ENCODE assay signal across 28 cellular contexts in the genomic region with DNA sequence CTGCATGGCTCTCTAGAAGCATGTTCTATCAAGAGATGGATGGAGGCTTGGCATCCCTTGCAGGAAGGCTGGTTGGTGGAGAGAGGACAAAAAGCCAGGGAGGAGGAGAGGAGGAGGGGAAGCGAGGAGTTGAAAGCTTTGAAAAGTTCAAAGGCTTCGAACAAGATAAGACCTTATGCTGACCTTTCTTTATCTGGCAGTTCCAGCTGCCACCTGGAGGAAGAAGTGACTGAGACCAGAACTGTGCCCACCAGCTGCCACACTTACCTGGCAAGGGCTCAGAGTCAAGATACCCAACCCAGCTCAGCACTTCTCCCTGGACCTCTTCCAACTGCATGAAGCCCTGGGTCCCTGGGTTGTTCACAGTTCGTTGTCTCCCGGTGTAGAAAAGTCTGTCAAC. TPM values are rescaled to one million over a fixed set of nuclear protein-coding genes. Genes with fewer than 3 reads are reported as not detected.
DNase-seq lines count a peak whose midpoint lies in the region; ATAC-seq, FAIRE-seq and TF ChIP-seq lines count a peak whose summit lies in the region.
"Had no signal": no experiment of that assay in that cellular context is flagged by ENCODE, and none has a peak within 500 bp of the region (broad histone marks: within the 10 kb centered on the region; RNA-seq: fewer than 3 reads in every experiment).

No MANE protein-coding gene starts in this region.

- H3K27ac ChIP-seq in HepG2 (ENCODE audit: extremely low read length, insufficient read depth, low read length) (no peak overlapping the region), right lobe of liver (no peak overlapping the region), endodermal cell (ENCODE audit: low read depth, low read length) (no peak overlapping the region), sigmoid colon (no peak overlapping the region)
- H3K27ac ChIP-seq: brain microvascular endothelial cell, neutrophil, prostate gland, VCaP had no signal

- no peaks in the 10 kb centered on the region for H3K79me2 ChIP-seq in HepG2 (ENCODE audit: insufficient read depth, low read length)

- CTCF ChIA-PET in HepG2 (lab: Yijun Ruan, JAX; ENCODE audit: low intra/inter-chr PET ratio, low total read pairs): no interaction called here

- intact Hi-C loops in HepG2 (cut with micrococcal nuclease; ENCODE audit: unreplicated experiment) (no loop called here), right lobe of liver (cut with DNase I) (no loop called here), sigmoid colon (cut with DNase I) (no loop called here)

- DNase-seq in HepG2 (ENCODE audit: low spot score): peak; percentile 16
- DNase-seq in right lobe of liver: no peak
- peak; percentile 47 for DNase-seq in OCI-M1 (lab: John Stamatoyannopoulos, UW)
- no peak for DNase-seq in endodermal cell
- no peak for DNase-seq in putamen (ENCODE audit: low spot score)
- DNase-seq in sigmoid colon: no peak
- DNase-seq in amniotic stem cell (lab: John Stamatoyannopoulos, UW): no peak
- DNase-seq: activated CD4-positive, alpha-beta T cell treated with anti-CD3 and anti-CD28 coated beads for 48 hours; activated naive CD4-positive, alpha-beta T cell; activated T-cell treated with anti-CD3 and anti-CD28 coated beads, Interleukin-2, amount 50 U/mL, for 72 hours; BE2C; brain microvascular endothelial cell; effector CD4-positive, alpha-beta T cell; glutamatergic neuron; islet precursor cell; left ventricle myocardium superior; naive B cell; NCI-H1092; NCI-H187 treated with DMSO at 0.1 percent for 48 hours; NCI-H2227 treated with DMSO at 0.1 percent for 48 hours; SK-N-SH; trophoblast cell had no signal

- in situ Hi-C loops in HepG2 (cut with HindIII; ENCODE audit: extremely low pct_ligation_motif_present, low pct_unique_long_range_greater_than_20kb): no loop called here

- H3K9ac ChIP-seq in HepG2 (ENCODE audit: insufficient read depth, low read depth, low read length): no peak overlapping the region
- H3K9ac ChIP-seq in endodermal cell (ENCODE audit: extremely low read depth, low read length, poor library complexity, severe bottlenecking): no peak overlapping the region
- H3K9ac ChIP-seq: SK-N-SH had no signal

- TF ChIP-seq RAD21 in HepG2 (CRISPR knock-in tag; IDR thresholded peaks at IDR 0.05): no peak

- no peak for FAIRE-seq in HepG2 (lab: Jason Lieb, UNC)
- FAIRE-seq: H54 had no signal

- H2AFZ ChIP-seq in HepG2 (ENCODE audit: low read length): no peak overlapping the region

- H3K36me3 Mint-ChIP-seq in endodermal cell (ENCODE audit: low read depth): peaks cover 32% of the 10 kb centered on the region
- H3K36me3 Mint-ChIP-seq: naive B cell had no signal

- H3K27me3 Mint-ChIP-seq in endodermal cell (ENCODE audit: insufficient read depth): no peaks in the 10 kb centered on the region

- H3K4me1 ChIP-seq in HepG2 (ENCODE audit: insufficient read depth, low read length): no peaks in the 10 kb centered on the region
- no peaks in the 10 kb centered on the region for H3K4me1 ChIP-seq in right lobe of liver
- peaks cover 7% of the 10 kb centered on the region for H3K4me1 ChIP-seq in endodermal cell (ENCODE audit: control insufficient read depth, insufficient read depth, low read length)
- H3K4me1 ChIP-seq in sigmoid colon: no peaks in the 10 kb centered on the region
- H3K4me1 ChIP-seq: BE2C, prostate gland had no signal

- H4K20me1 ChIP-seq in HepG2 (ENCODE audit: insufficient read depth, low read length): no peaks in the 10 kb centered on the region

- no peaks in the 10 kb centered on the region for H3K36me3 ChIP-seq in HepG2 (replicated peaks in 1 of 2; ENCODE audit: control insufficient read depth in 1 of 2, insufficient read depth in 2 of 2, low read length in 2 of 2)
- H3K36me3 ChIP-seq in right lobe of liver: no peaks in the 10 kb centered on the region
- H3K36me3 ChIP-seq in endodermal cell (ENCODE audit: control insufficient read depth, insufficient read depth, low read length): peaks cover 24% of the 10 kb centered on the region
- H3K36me3 ChIP-seq in sigmoid colon: no peaks in the 10 kb centered on the region
- H3K36me3 ChIP-seq: BE2C, brain microvascular endothelial cell, neutrophil, prostate gland had no signal

- H3K27me3 ChIP-seq in HepG2 (ENCODE audit: control insufficient read depth in 1 of 2, insufficient read depth in 2 of 2, low read length in 2 of 2) (peaks cover 0 to 1% of the 10 kb centered on the region in 2 experiments; a peak in 3 of 5 replicates), right lobe of liver (no peaks in the 10 kb centered on the region), endodermal cell (ENCODE audit: control insufficient read depth, insufficient read depth, low read length, poor library complexity, severe bottlenecking) (no peaks in the 10 kb centered on the region), sigmoid colon (no peaks in the 10 kb centered on the region)
- H3K27me3 ChIP-seq: neutrophil had no signal

- BruUV-seq in HepG2 (replicated peaks; lab: Mats Ljungman, UMichigan): no TSS peak

- POLR2A ChIA-PET in HepG2 (lab: Yijun Ruan, JAX): no interaction called here

- 3% methylated on average over 4 of the region's 4 CpGs for WGBS in HepG2 (ENCODE audit: low lambda C conversion rate)
- WGBS in right lobe of liver (ENCODE audit: insufficient coverage, low coverage, low lambda C conversion rate, missing lambda C conversion rate): 50% methylated on average over 4 of the region's 4 CpGs
- 91 to 97% methylated on average over 4 of the region's 4 CpGs for WGBS in endodermal cell (ENCODE audit: insufficient coverage in 1 of 2, insufficient read length in 1 of 2), 2 experiments
- 15 to 53% methylated on average over 4 of the region's 4 CpGs for WGBS in sigmoid colon, 2 donors

- peak overlapping the region; percentile 21 for H3K27ac Mint-ChIP-seq in endodermal cell
- H3K27ac Mint-ChIP-seq: activated T-cell treated with anti-CD3 and anti-CD28 coated beads, Interleukin-2, amount 50 U/mL, for 72 hours; naive B cell had no signal

- no peaks in the 10 kb centered on the region for H3K9me3 Mint-ChIP-seq in endodermal cell
- H3K9me3 Mint-ChIP-seq: activated T-cell treated with anti-CD3 and anti-CD28 coated beads, Interleukin-2, amount 50 U/mL, for 72 hours; naive B cell had no signal

- H3K9me3 ChIP-seq in HepG2 (ENCODE audit: low read length) (no peaks in the 10 kb centered on the region), right lobe of liver (no peaks in the 10 kb centered on the region), endodermal cell (ENCODE audit: control insufficient read depth, low read length) (no peaks in the 10 kb centered on the region), sigmoid colon (no peaks in the 10 kb centered on the region)
- H3K9me3 ChIP-seq: BE2C, neutrophil, prostate gland, SK-N-SH had no signal

- no peak overlapping the region for H3K4me3 Mint-ChIP-seq in endodermal cell
- H3K4me3 Mint-ChIP-seq: activated T-cell treated with anti-CD3 and anti-CD28 coated beads, Interleukin-2, amount 50 U/mL, for 72 hours; naive B cell had no signal

- no peak for TF ChIP-seq CTCF in HepG2 (CRISPR knock-in tag; IDR thresholded peaks at IDR 0.05)
- TF ChIP-seq CTCF in right lobe of liver (IDR thresholded peaks at IDR 0.05): no peak
- TF ChIP-seq CTCF in endodermal cell (conservative IDR thresholded peaks at IDR 0.05): peak; percentile 32
- TF ChIP-seq CTCF in sigmoid colon (IDR thresholded peaks at IDR 0.05): no peak

- ATAC-seq in HepG2: no peak
- ATAC-seq in right lobe of liver: no peak
- no peak for ATAC-seq in GM21576 (IDR thresholded peaks at IDR 0.05; ENCODE audit: unreplicated experiment)
- ATAC-seq: activated T-cell treated with anti-CD3 and anti-CD28 coated beads, Interleukin-2, amount 50 U/mL, for 72 hours; left ventricle myocardium superior had no signal

- H3K4me1 Mint-ChIP-seq in endodermal cell: peaks cover 14% of the 10 kb centered on the region
- H3K4me1 Mint-ChIP-seq: naive B cell had no signal

- H3K4me3 ChIP-seq in HepG2 (replicated peaks in 1 of 3; ENCODE audit: insufficient read depth in 1 of 3, low read depth in 2 of 3, low read length in 3 of 3): no peak overlapping the region
- H3K4me3 ChIP-seq in right lobe of liver: no peak overlapping the region
- no peak overlapping the region for H3K4me3 ChIP-seq in endodermal cell (ENCODE audit: low read length)
- no peak overlapping the region for H3K4me3 ChIP-seq in sigmoid colon
- H3K4me3 ChIP-seq: prostate gland had no signal

- TF ChIP-seq POLR2A in HepG2 (IDR thresholded peaks at IDR 0.05; ENCODE audit: insufficient read depth in 1 of 2, low read depth in 2 of 2, low read length in 2 of 2) (no peak), right lobe of liver (IDR thresholded peaks at IDR 0.05) (no peak), sigmoid colon (IDR thresholded peaks at IDR 0.05) (no peak)

- no peak for TF ChIP-seq EP300 in HepG2 (IDR thresholded peaks at IDR 0.05; ENCODE audit: low read depth in 2 of 2, low read length in 2 of 2)
- no peak for TF ChIP-seq EP300 in HepG2 (CRISPR knock-in tag; IDR thresholded peaks at IDR 0.05; ENCODE audit: borderline replicate concordance)
- TF ChIP-seq EP300 in sigmoid colon (IDR thresholded peaks at IDR 0.05): no peak

- H3K4me2 ChIP-seq in HepG2 (ENCODE audit: low read depth, low read length): no peak overlapping the region
- H3K4me2 ChIP-seq: SK-N-SH had no signal

RNA-seq across cellular contexts. Expression of gene CCL24, which starts 14.8 kb away (rescaled TPM):
- total RNA-seq in HepG2 (2016; rRNA removed; fragmentation: Illumina TruSeq; extraction: Trizol) (not detected in 2 replicates), right lobe of liver (1 to 10 TPM in 2 of 6 experiments, not detected in 4; 1.1 to 1.2 TPM), endodermal cell (not detected), sigmoid colon (not detected)
- not detected in 2 replicates for total RNA-seq in HepG2 (2016; cell fraction: cytosol; rRNA removed; fragmentation: Illumina TruSeq; extraction: Trizol; ENCODE audit: low read depth)
- total RNA-seq in HepG2 (2016; cell fraction: insoluble cytoplasmic fraction; rRNA removed; fragmentation: Illumina TruSeq; extraction: Trizol): not detected in 2 replicates
- not detected in 2 replicates for total RNA-seq in HepG2 (2016; cell fraction: membrane; rRNA removed; fragmentation: Illumina TruSeq; extraction: Trizol)
- total RNA-seq in HepG2 (2016; cell fraction: nucleus; rRNA removed; fragmentation: Illumina TruSeq; extraction: Trizol): not detected in 2 replicates
- polyA plus RNA-seq in HepG2 (2011; rRNA removed) (not detected in 2 replicates), sigmoid colon (10 to 100 TPM; 24.4 to 32.8 (median 25.2) TPM)
- polyA plus RNA-seq in HepG2 (2011; cell fraction: cytosol; rRNA removed): not detected in 2 replicates
- not detected in 2 replicates for polyA plus RNA-seq in HepG2 (2011; cell fraction: nucleus; rRNA removed)
- polyA plus RNA-seq in HepG2 (2012): not detected in 2 replicates
- polyA plus RNA-seq in HepG2 (2016; cell fraction: cytosol; fragmentation: Illumina TruSeq; extraction: Trizol; ENCODE audit: low read depth): not detected in 2 replicates
- not detected in 2 replicates for polyA plus RNA-seq in HepG2 (2016; cell fraction: insoluble cytoplasmic fraction; fragmentation: Illumina TruSeq; extraction: Trizol; ENCODE audit: low read depth)
- polyA plus RNA-seq in HepG2 (2016; cell fraction: membrane; fragmentation: Illumina TruSeq; extraction: Trizol; ENCODE audit: low read depth): not detected in 2 replicates
- not detected in 2 replicates for polyA plus RNA-seq in HepG2 (2016; cell fraction: nucleus; fragmentation: Illumina TruSeq; extraction: Trizol; ENCODE audit: insufficient read depth, low read depth)
- polyA minus RNA-seq in HepG2 (2011; rRNA and poly(A)+ RNA removed; ENCODE audit: low replicate concordance): 0.42 TPM in 1 of 2 replicates, not detected in the other
- polyA minus RNA-seq in HepG2 (2011; cell fraction: cytosol; rRNA and poly(A)+ RNA removed): not detected in 2 replicates
- not detected in 2 replicates for polyA minus RNA-seq in HepG2 (2011; cell fraction: nucleus; rRNA and poly(A)+ RNA removed)
- not detected for polyA plus RNA-seq in endodermal cell (2013, experiment 1 of 2)
- not detected for polyA plus RNA-seq in endodermal cell (2013, experiment 2 of 2)
- total RNA-seq: cerebellum, prostate gland had no signal
- polyA plus RNA-seq: SK-N-SH had no signal

RNA-seq across cellular contexts. Expression of gene CCL26, which starts 26.8 kb away (rescaled TPM):
- total RNA-seq in HepG2 (2016; rRNA removed; fragmentation: Illumina TruSeq; extraction: Trizol): not detected in 2 replicates
- not detected in 2 replicates for total RNA-seq in HepG2 (2016; cell fraction: cytosol; rRNA removed; fragmentation: Illumina TruSeq; extraction: Trizol; ENCODE audit: low read depth)
- total RNA-seq in HepG2 (2016; cell fraction: insoluble cytoplasmic fraction; rRNA removed; fragmentation: Illumina TruSeq; extraction: Trizol): 0.26 TPM in 1 of 2 replicates, not detected in the other
- total RNA-seq in HepG2 (2016; cell fraction: membrane; rRNA removed; fragmentation: Illumina TruSeq; extraction: Trizol): not detected in 2 replicates
- total RNA-seq in HepG2 (2016; cell fraction: nucleus; rRNA removed; fragmentation: Illumina TruSeq; extraction: Trizol): not detected in 2 replicates
- 0.16 TPM in 2 replicates for polyA plus RNA-seq in HepG2 (2011; rRNA removed)
- not detected in 2 replicates for polyA plus RNA-seq in HepG2 (2011; cell fraction: cytosol; rRNA removed)
- not detected in 2 replicates for polyA plus RNA-seq in HepG2 (2011; cell fraction: nucleus; rRNA removed)
- polyA plus RNA-seq in HepG2 (2012): not detected in 2 replicates
- not detected in 2 replicates for polyA plus RNA-seq in HepG2 (2016; cell fraction: cytosol; fragmentation: Illumina TruSeq; extraction: Trizol; ENCODE audit: low read depth)
- not detected in 2 replicates for polyA plus RNA-seq in HepG2 (2016; cell fraction: insoluble cytoplasmic fraction; fragmentation: Illumina TruSeq; extraction: Trizol; ENCODE audit: low read depth)
- not detected in 2 replicates for polyA plus RNA-seq in HepG2 (2016; cell fraction: membrane; fragmentation: Illumina TruSeq; extraction: Trizol; ENCODE audit: low read depth)
- not detected in 2 replicates for polyA plus RNA-seq in HepG2 (2016; cell fraction: nucleus; fragmentation: Illumina TruSeq; extraction: Trizol; ENCODE audit: insufficient read depth, low read depth)
- polyA minus RNA-seq in HepG2 (2011; rRNA and poly(A)+ RNA removed; ENCODE audit: low replicate concordance): 2.8 TPM in 1 of 2 replicates, not detected in the other
- polyA minus RNA-seq in HepG2 (2011; cell fraction: cytosol; rRNA and poly(A)+ RNA removed): not detected in 2 replicates
- not detected in 2 replicates for polyA minus RNA-seq in HepG2 (2011; cell fraction: nucleus; rRNA and poly(A)+ RNA removed)
- total RNA-seq in right lobe of liver: not detected
- total RNA-seq in endodermal cell: 1 to 10 TPM; 1.2 to 2.9 TPM
- 1.2 TPM for polyA plus RNA-seq in endodermal cell (2013, experiment 1 of 2)
- polyA plus RNA-seq in endodermal cell (2013, experiment 2 of 2): not detected
- 1 to 10 TPM in 1 of 4 donors, not detected in 3; 3.3 TPM for total RNA-seq in sigmoid colon
- polyA plus RNA-seq in sigmoid colon: 1 to 10 TPM in 2 of 3 donors, not detected in 1; 1.8 to 3.0 TPM
- total RNA-seq: cerebellum, left ventricle myocardium superior, prostate gland had no signal
- polyA plus RNA-seq: SK-N-SH had no signal

Comparison
In these comparisons a context has a peak if more than half of its experiments do, and no peak if none do; other contexts are left out.
1. DNase-seq: peak in HepG2 (single experiment) and OCI-M1 (single experiment); none in right lobe of liver (0 of 3), endodermal cell (single experiment), putamen (single experiment), sigmoid colon (single experiment) and amniotic stem cell (single experiment).